In genomic region chr2:239025081-239025801, GRCh38 we compare ENCODE assay signal across 14 cellular contexts.
DNase-seq lines count a peak whose midpoint lies in the region; ATAC-seq, FAIRE-seq and TF ChIP-seq lines count a peak whose summit lies in the region.
"Had no signal": no experiment of that assay in that cellular context is flagged by ENCODE, and none has a peak within 500 bp of the region (broad histone marks: within the 10 kb centered on the region; RNA-seq: fewer than 3 reads in every experiment).

No MANE protein-coding gene starts in this region.

- H3K79me2 ChIP-seq in astrocyte (ENCODE audit: insufficient read depth, low read length), result no peaks in the 10 kb centered on the region

- peaks cover 25% of the 10 kb centered on the region for H3K27me3 Mint-ChIP-seq in astrocyte (ENCODE audit: low read depth, unreplicated experiment)

- peak overlapping the region; percentile 71 for H2AFZ ChIP-seq in astrocyte (ENCODE audit: low read depth, low read length)
- H2AFZ ChIP-seq: PC-9 had no signal

- no peak for TF ChIP-seq CTCF in astrocyte (IDR thresholded peaks at IDR 0.05; ENCODE audit: insufficient read depth, low read depth, low read length)
- TF ChIP-seq CTCF in uterus (IDR thresholded peaks at IDR 0.05), result no peak

- H4K20me1 ChIP-seq in astrocyte (ENCODE audit: insufficient read depth, low read length), result no peaks in the 10 kb centered on the region

- peak; percentile 55 for DNase-seq in activated effector memory CD4-positive, alpha-beta T cell treated with anti-CD3 and anti-CD28 coated beads, Interleukin-2, amount 50 U/mL, for 16 hours
- no peak for DNase-seq in activated effector memory CD4-positive, alpha-beta T cell treated with Interleukin-2 at 50 U/mL for 16 hours
- DNase-seq in astrocyte (ENCODE audit: low read depth) (peak; percentile 81), hepatic stellate cell (ENCODE audit: low spot score) (peak; percentile 66), superior temporal gyrus (ENCODE audit: extremely low spot score) (peak; percentile 45), uterus (no peak)
- DNase-seq in stimulated activated CD4-positive, alpha-beta T cell treated with anti-CD3 and anti-CD28 coated beads, Interleukin-2, amount 100 ng/mL, for 48 hours, result no peak
- DNase-seq: erythroblast; stimulated activated CD4-positive, alpha-beta T cell treated with anti-CD3 and anti-CD28 coated beads, Interleukin-4, amount 100 ng/mL, for 1 hour; stomach had no signal

- ATAC-seq in GM21529 (IDR thresholded peaks at IDR 0.05; ENCODE audit: unreplicated experiment), result no peak

- no peak for TF ChIP-seq POLR2A in uterus (IDR thresholded peaks at IDR 0.05)

- H3K9me3 Mint-ChIP-seq in astrocyte (ENCODE audit: unreplicated experiment), result no peaks in the 10 kb centered on the region

- H3K9ac ChIP-seq in astrocyte (ENCODE audit: low read length), result peak overlapping the region; percentile 26

- FAIRE-seq in astrocyte (lab: Jason Lieb, UNC), result peak; percentile 67

- H3K4me1 Mint-ChIP-seq in astrocyte (ENCODE audit: low read depth, unreplicated experiment), result peaks cover 19% of the 10 kb centered on the region

- H3K27me3 ChIP-seq in astrocyte (ENCODE audit: insufficient read depth, low read length) (peaks cover 2% of the 10 kb centered on the region), uterus (no peaks in the 10 kb centered on the region)
- H3K27me3 ChIP-seq: ovary had no signal

- peak overlapping the region; percentile 69 for H3K27ac Mint-ChIP-seq in astrocyte (ENCODE audit: unreplicated experiment)

- peak overlapping the region; percentile 63 for H3K4me2 ChIP-seq in astrocyte (ENCODE audit: low read length)
- H3K4me2 ChIP-seq: PC-9 had no signal

- H3K27ac ChIP-seq in astrocyte (ENCODE audit: low read depth, low read length), result no peak overlapping the region
- H3K27ac ChIP-seq in uterus, result no peak overlapping the region
- H3K27ac ChIP-seq: 22Rv1, ovary, PC-9, stomach had no signal

- no peak overlapping the region for H3K4me3 Mint-ChIP-seq in astrocyte (ENCODE audit: unreplicated experiment)

- no peak overlapping the region for H3K4me3 ChIP-seq in astrocyte (ENCODE audit: insufficient read depth, low read depth, low read length)
- H3K4me3 ChIP-seq in uterus, result no peak overlapping the region
- H3K4me3 ChIP-seq: ovary, PC-9, stomach had no signal

- intact Hi-C loops in uterus (cut with DNase I; ENCODE audit: low total_unique reads), result no loop called here

- H3K36me3 Mint-ChIP-seq in astrocyte (ENCODE audit: low read depth, unreplicated experiment), result no peaks in the 10 kb centered on the region

- H3K36me3 ChIP-seq in astrocyte (ENCODE audit: insufficient read depth, low read length) (no peaks in the 10 kb centered on the region), uterus (no peaks in the 10 kb centered on the region)
- H3K36me3 ChIP-seq: ovary, stomach had no signal

- no peaks in the 10 kb centered on the region for H3K9me3 ChIP-seq in astrocyte (ENCODE audit: insufficient read depth, low read depth, low read length)
- no peaks in the 10 kb centered on the region for H3K9me3 ChIP-seq in uterus
- H3K9me3 ChIP-seq: ovary, stomach had no signal

- H3K4me1 ChIP-seq in astrocyte (ENCODE audit: insufficient read depth, low read length) (peaks cover 10% of the 10 kb centered on the region), uterus (peaks cover 0 to 4% of the 10 kb centered on the region in 2 donors)

Comparison
In these comparisons a context has a peak if more than half of its experiments do, and no peak if none do; other contexts are left out.
1. DNase-seq: peak in activated effector memory CD4-positive, alpha-beta T cell treated with anti-CD3 and anti-CD28 coated beads, Interleukin-2, amount 50 U/mL, for 16 hours (single experiment), astrocyte (single experiment), hepatic stellate cell (single experiment) and superior temporal gyrus (single experiment); none in activated effector memory CD4-positive, alpha-beta T cell treated with Interleukin-2 at 50 U/mL for 16 hours (single experiment), uterus (0 of 2) and stimulated activated CD4-positive, alpha-beta T cell treated with anti-CD3 and anti-CD28 coated beads, Interleukin-2, amount 100 ng/mL, for 48 hours (0 of 2).